In the genomic region with DNA sequence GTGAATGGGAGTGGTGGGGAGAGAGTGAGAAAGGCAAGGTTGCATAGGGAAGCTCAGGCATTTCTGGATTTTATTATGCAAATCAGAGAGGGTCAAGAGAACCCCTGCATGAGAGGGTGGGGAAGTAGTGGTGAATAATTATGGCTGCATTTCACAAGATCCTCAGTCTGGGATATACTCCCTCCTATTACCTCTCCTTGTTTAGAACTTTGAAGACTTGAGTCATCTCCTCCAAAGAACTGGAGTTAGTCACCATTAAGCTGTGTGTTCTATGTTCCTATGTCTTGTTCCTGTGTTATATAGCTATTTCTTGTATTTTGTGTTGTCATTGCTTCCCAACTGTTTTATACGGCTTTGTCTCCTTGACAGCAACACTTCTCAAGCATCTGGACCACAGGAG, we compare ENCODE assay signal across 22 cellular contexts. TPM values are rescaled to one million over a fixed set of nuclear protein-coding genes. Genes with fewer than 3 reads are reported as not detected.
"Had no signal": no experiment of that assay in that cellular context is flagged by ENCODE, and none has a peak within 500 bp of the region (broad histone marks: within the 10 kb centered on the region; RNA-seq: fewer than 3 reads in every experiment).

No MANE protein-coding gene starts in this region.

- H3K4me3 Mint-ChIP-seq: activated B cell treated with CpG ODN at 0.5 μM for 24 hours; activated CD8-positive, alpha-beta T cell treated with anti-CD3 and anti-CD28 coated beads for 36 hours; activated T-cell treated with anti-CD3 and anti-CD28 coated beads, Interleukin-2, amount 50 U/mL, for 4 hours; dendritic cell treated with granulocyte-macrophage colony-stimulating factor and Interleukin-4, amounts not matched to agents 40 ng/mL and 50 ng/mL, for 4 days; effector memory CD8-positive, alpha-beta T cell; nephron had no signal

- FAIRE-seq: small intestine, TTC549 had no signal

- H3K9me3 Mint-ChIP-seq: activated B cell treated with CpG ODN at 0.5 μM for 24 hours; activated CD8-positive, alpha-beta T cell treated with anti-CD3 and anti-CD28 coated beads for 36 hours; dendritic cell treated with granulocyte-macrophage colony-stimulating factor and Interleukin-4, amounts not matched to agents 40 ng/mL and 50 ng/mL, for 4 days; nephron had no signal

- ATAC-seq: activated CD8-positive, alpha-beta T cell treated with anti-CD3 and anti-CD28 coated beads for 36 hours; activated naive CD4-positive, alpha-beta T cell treated with anti-CD3 and anti-CD28 coated beads, Interleukin-2, amount 50 U/mL, for 72 hours; activated T-cell treated with anti-CD3 and anti-CD28 coated beads, Interleukin-2, amount 50 U/mL, for 4 hours; effector memory CD8-positive, alpha-beta T cell; right cardiac atrium had no signal

- DNase-seq: activated B cell treated with CpG ODN at 0.5 μM for 24 hours; activated CD4-positive, alpha-beta T cell treated with anti-CD3 and anti-CD28 coated beads for 48 hours; activated CD8-positive, alpha-beta T cell treated with anti-CD3 and anti-CD28 coated beads for 36 hours; activated effector memory CD4-positive, alpha-beta T cell treated with anti-CD3 and anti-CD28 coated beads, Interleukin-2, amount 50 U/mL, for 16 hours; activated T-cell treated with anti-CD3 and anti-CD28 coated beads, Interleukin-2, amount 50 U/mL, for 4 hours; amniotic stem cell; effector memory CD8-positive, alpha-beta T cell; erythroblast; glutamatergic neuron; hypothalamus; occipital lobe; right cardiac atrium; small intestine; stimulated activated CD4-positive, alpha-beta T cell treated with anti-CD3 and anti-CD28 coated beads, Interleukin-4, amount 100 ng/mL, for 24 hours; stimulated activated naive CD4-positive, alpha-beta T cell treated with Interleukin-2 at 50 U/mL for 16 hours; T-helper 2 cell; trophoblast cell had no signal

- H3K27ac Mint-ChIP-seq: activated B cell treated with CpG ODN at 0.5 μM for 24 hours; activated CD8-positive, alpha-beta T cell treated with anti-CD3 and anti-CD28 coated beads for 36 hours; activated naive CD4-positive, alpha-beta T cell treated with anti-CD3 and anti-CD28 coated beads, Interleukin-2, amount 50 U/mL, for 72 hours; dendritic cell treated with granulocyte-macrophage colony-stimulating factor and Interleukin-4, amounts not matched to agents 40 ng/mL and 50 ng/mL, for 4 days; effector memory CD8-positive, alpha-beta T cell; nephron; progenitor cell of endocrine pancreas had no signal

- H3K27me3 Mint-ChIP-seq: activated B cell treated with CpG ODN at 0.5 μM for 24 hours had no signal

- H3K4me1 Mint-ChIP-seq: activated B cell treated with CpG ODN at 0.5 μM for 24 hours had no signal

RNA-seq across cellular contexts. Expression of a gene that starts 18.4 kb away (rescaled TPM):
- total RNA-seq: activated CD8-positive, alpha-beta T cell treated with anti-CD3 and anti-CD28 coated beads for 36 hours; activated naive CD4-positive, alpha-beta T cell treated with anti-CD3 and anti-CD28 coated beads, Interleukin-2, amount 50 U/mL, for 72 hours had no signal
